ENCODE assay signal across 9 cellular contexts in genomic region chr1:201954263-201955008, GRCh38. TPM values are rescaled to one million over a fixed set of nuclear protein-coding genes. Genes with fewer than 3 reads are reported as not detected.
DNase-seq lines count a peak whose midpoint lies in the region; ATAC-seq and TF ChIP-seq lines count a peak whose summit lies in the region.
"Had no signal": no experiment of that assay in that cellular context is flagged by ENCODE, and none has a peak within 500 bp of the region (broad histone marks: within the 10 kb centered on the region; RNA-seq: fewer than 3 reads in every experiment).

No MANE protein-coding gene starts in this region.

- TF ChIP-seq CTCF in IMR-90 (conservative IDR thresholded peaks at IDR 0.05; ENCODE audit: low read depth, low read length), result no peak

- H3K4me1 ChIP-seq in IMR-90 (ENCODE audit: control insufficient read depth, insufficient read depth, low read length), result peaks cover 2% of the 10 kb centered on the region; the same call in 1 of the 2 replicates
- no peaks in the 10 kb centered on the region for H3K4me1 ChIP-seq in iPS-20b (ENCODE audit: insufficient read depth, low read length)

- DNase-seq in IMR-90 (no peak), SKM-1 treated with dmso at 0.1 percent for 144 hours (lab: John Stamatoyannopoulos, UW; ENCODE audit: unreplicated experiment) (no peak), erythroblast (lab: John Stamatoyannopoulos, UW) (no peak)
- DNase-seq in activated naive CD4-positive, alpha-beta T cell treated with anti-CD3 and anti-CD28 coated beads, Interleukin-2, amount 10 ng/mL, durations not matched to agents 7 days and 5 days, result peak; percentile 26
- DNase-seq in stimulated activated naive CD8-positive, alpha-beta T cell treated with anti-CD3 and anti-CD28 coated beads, Interleukin-15, Interleukin-2, amounts not matched to agents 100 U/mL and 50 U/mL, for 24 hours, result peak; percentile 29

- no peak; the same call in 1 of the 2 replicates for ATAC-seq in IMR-90 (ENCODE audit: low read depth)
- ATAC-seq in stimulated activated naive CD8-positive, alpha-beta T cell treated with anti-CD3 and anti-CD28 coated beads, Interleukin-15, Interleukin-2, amounts not matched to agents 100 U/mL and 50 U/mL, for 24 hours, result no peak
- ATAC-seq in GM18868 (IDR thresholded peaks at IDR 0.05; ENCODE audit: unreplicated experiment), result no peak
- no peak for ATAC-seq in HG03108 (IDR thresholded peaks at IDR 0.05; ENCODE audit: unreplicated experiment)

- H2AK5ac ChIP-seq in IMR-90 (ENCODE audit: low read depth, low read length), result peak overlapping the region; percentile 93

- H3K27ac Mint-ChIP-seq in activated naive CD4-positive, alpha-beta T cell treated with anti-CD3 and anti-CD28 coated beads, Interleukin-2, amount 10 ng/mL, durations not matched to agents 7 days and 5 days, result peak overlapping the region; percentile 91

- peak overlapping the region; percentile 58 for H3K23ac ChIP-seq in IMR-90 (ENCODE audit: low read depth, low read length)

- H2AK9ac ChIP-seq in IMR-90 (replicated peaks; ENCODE audit: low read depth, low read length, poor library complexity), result peak overlapping the region; percentile 94

- H3K18ac ChIP-seq in IMR-90 (ENCODE audit: low read depth, low read length), result no peak overlapping the region

- no peak overlapping the region for H2AFZ ChIP-seq in IMR-90 (replicated peaks; ENCODE audit: low read length, poor library complexity)

- POLR2A ChIA-PET in IMR-90 (lab: Charles Lee; ENCODE audit: unreplicated experiment), result interaction anchor here (0.6 to 0.7 kb wide), 2 partner anchors 18 to 58 kb away, joined by 4 read pairs; no protein-coding TSS in a partner anchor

- H3K14ac ChIP-seq in IMR-90 (replicated peaks; ENCODE audit: low read depth, low read length), result peak overlapping the region; percentile 81

- CTCF ChIA-PET in IMR-90 (lab: Yijun Ruan, JAX), result interaction anchor here (0.6 to 1.6 kb wide), 5 partner anchors 8 to 61 kb away, joined by 3 to 6 read pairs (median 3); partner anchors contain the start of gene LMOD1
- CTCF ChIA-PET in activated naive CD4-positive, alpha-beta T cell treated with anti-CD3 and anti-CD28 coated beads, Interleukin-2, amount 10 ng/mL, durations not matched to agents 7 days and 5 days (lab: Charles Lee), result interaction anchor here (0.7 to 4.0 kb wide), 3 partner anchors 8 to 58 kb away, joined by 4 to 15 read pairs (median 4); partner anchors contain the start of gene LMOD1

- H3K4me3 Mint-ChIP-seq in activated naive CD4-positive, alpha-beta T cell treated with anti-CD3 and anti-CD28 coated beads, Interleukin-2, amount 10 ng/mL, durations not matched to agents 7 days and 5 days, result peak overlapping the region; percentile 95

- 32% methylated on average over 8 of the region's 24 CpGs; no CpG with 5 or more reads in 1 of the 2 experiments for whole genome bisulfite sequencing in IMR-90 (ENCODE audit: extremely low coverage in 2 of 2, insufficient read length in 1 of 2), 2 experiments

- H3K36me3 Mint-ChIP-seq in activated naive CD4-positive, alpha-beta T cell treated with anti-CD3 and anti-CD28 coated beads, Interleukin-2, amount 10 ng/mL, durations not matched to agents 7 days and 5 days, result peaks cover 9% of the 10 kb centered on the region

- in situ Hi-C loops in IMR-90 (cut with MboI; ENCODE audit: low sequenced_read_pairs), result loop anchor here (25.0 kb wide), 1 partner anchor 417 kb away; the partner anchor contains the start of gene NAV1

- TF ChIP-seq POLR2A in IMR-90 (IDR thresholded peaks at IDR 0.05; ENCODE audit: low read depth, low read length) (no peak), erythroblast (IDR thresholded peaks at IDR 0.05; ENCODE audit: low read length) (no peak)

- H3K9me3 Mint-ChIP-seq in activated naive CD4-positive, alpha-beta T cell treated with anti-CD3 and anti-CD28 coated beads, Interleukin-2, amount 10 ng/mL, durations not matched to agents 7 days and 5 days, result no peaks in the 10 kb centered on the region

- H2BK120ac ChIP-seq in IMR-90 (ENCODE audit: low read depth, low read length), result peak overlapping the region; percentile 47; the same call in 1 of the 2 replicates

- peak overlapping the region; percentile 94 for H3K4ac ChIP-seq in IMR-90 (ENCODE audit: low read depth, low read length)

- peak overlapping the region; percentile 71 for H3K4me2 ChIP-seq in IMR-90 (ENCODE audit: low read depth, low read length)

- 0 out of 2 replicates have a peak overlapping the region, but pooled peaks have one; percentile 82 for H3K56ac ChIP-seq in IMR-90 (ENCODE audit: extremely low read depth, insufficient read depth, low read length)

- H3K27ac ChIP-seq in IMR-90 (ENCODE audit: insufficient read depth, low read length) (peak overlapping the region; percentile 73), iPS-20b (ENCODE audit: low read length) (peak overlapping the region; percentile 28)

- TSS peak; percentile 96 for BruUV-seq in IMR-90 (replicated peaks; lab: Mats Ljungman, UMichigan)

- H2BK15ac ChIP-seq in IMR-90 (ENCODE audit: low read depth, low read length), result peak overlapping the region; percentile 82; the same call in 1 of the 3 replicates

- H3K79me1 ChIP-seq in IMR-90 (ENCODE audit: low read depth in 1 of 2, low read length in 2 of 2), result peaks cover 8 to 25% of the 10 kb centered on the region in 2 experiments

- H2BK20ac ChIP-seq in IMR-90 (ENCODE audit: low read depth, low read length), result no peak overlapping the region

- dilution Hi-C loops in IMR-90 (cut with HindIII; ENCODE audit: low sequenced_read_pairs, unreplicated experiment), result no loop called here

- TF ChIP-seq RAD21 in IMR-90 (IDR thresholded peaks at IDR 0.05; ENCODE audit: low read length), result no peak

- peak overlapping the region; percentile 90 for H2BK5ac ChIP-seq in IMR-90 (ENCODE audit: low read depth, low read length, poor library complexity, severe bottlenecking)

- H4K20me1 ChIP-seq in IMR-90 (ENCODE audit: insufficient read depth, low read length), result no peaks in the 10 kb centered on the region

- peaks cover 17% of the 10 kb centered on the region for H3K27me3 Mint-ChIP-seq in activated naive CD4-positive, alpha-beta T cell treated with anti-CD3 and anti-CD28 coated beads, Interleukin-2, amount 10 ng/mL, durations not matched to agents 7 days and 5 days

- H3K36me3 ChIP-seq in IMR-90 (ENCODE audit: control insufficient read depth, insufficient read depth, low read length), result peaks cover 8% of the 10 kb centered on the region; the same call in 1 of the 2 replicates
- peaks cover 24% of the 10 kb centered on the region for H3K36me3 ChIP-seq in iPS-20b (ENCODE audit: insufficient read depth, low read depth, low read length)

- H3K9me3 ChIP-seq in IMR-90 (ENCODE audit: control insufficient read depth, insufficient read depth, low read length) (no peaks in the 10 kb centered on the region), iPS-20b (ENCODE audit: insufficient read depth, low read depth, low read length) (no peaks in the 10 kb centered on the region)

- H3K4me3 ChIP-seq in IMR-90 (ENCODE audit: insufficient read depth, low read depth, low read length) (peak overlapping the region; percentile 82), iPS-20b (ENCODE audit: low read length) (peak overlapping the region; percentile 98)

- H4K5ac ChIP-seq in IMR-90 (ENCODE audit: low read depth, low read length), result peak overlapping the region; percentile 66

- H3K27me3 ChIP-seq in IMR-90 (ENCODE audit: control insufficient read depth, insufficient read depth, low read length) (no peaks in the 10 kb centered on the region), iPS-20b (ENCODE audit: insufficient read depth, low read length) (no peaks in the 10 kb centered on the region)

- H4K8ac ChIP-seq in IMR-90 (ENCODE audit: low read depth in 2 of 2, low read length in 2 of 2), result peak overlapping the region; percentile 88 to 95

- peaks cover 3% of the 10 kb centered on the region for H3K9me1 ChIP-seq in IMR-90 (ENCODE audit: insufficient read depth, low read length)

- H3K9ac ChIP-seq in IMR-90 (ENCODE audit: low read depth, low read length) (peak overlapping the region; percentile 78), iPS-20b (ENCODE audit: low read depth, low read length) (peak overlapping the region; percentile 94)

- peak overlapping the region; percentile 83 for H4K91ac ChIP-seq in IMR-90 (ENCODE audit: insufficient read depth, low read depth, low read length)

- intact Hi-C loops in IMR-90 (cut with micrococcal nuclease), result loop anchor here (1.0 kb wide), 1 partner anchor 58 kb away; no protein-coding TSS in a partner anchor

- H3K4me1 Mint-ChIP-seq in activated naive CD4-positive, alpha-beta T cell treated with anti-CD3 and anti-CD28 coated beads, Interleukin-2, amount 10 ng/mL, durations not matched to agents 7 days and 5 days, result peaks cover 24% of the 10 kb centered on the region

TF ChIP-seq in IMR-90, 13 proteins besides CTCF, POLR2A, EP300 and RAD21:
- TF ChIP-seq NFE2L2 (IDR thresholded peaks at IDR 0.05; ENCODE audit: low read depth, low read length) (no peak), BHLHE40 (IDR thresholded peaks at IDR 0.05; ENCODE audit: low read depth, low read length) (no peak), MAFK (IDR thresholded peaks at IDR 0.05; ENCODE audit: low read depth, low read length) (no peak)

RNA-seq across cellular contexts. Expression of gene TIMM17A, which starts 0.9 kb away (rescaled TPM):
- 87.3 and 114 TPM in 2 replicates for total RNA-seq in IMR-90 (2012; rRNA removed)
- 66.4 and 80.4 TPM in 2 replicates for polyA plus RNA-seq in IMR-90 (2012; rRNA removed)
- 12.3 and 24.1 TPM in 2 replicates for polyA plus RNA-seq in IMR-90 (2012; cell fraction: cytosol; rRNA removed)
- polyA plus RNA-seq in IMR-90 (2012; cell fraction: nucleus; rRNA removed; ENCODE audit: low replicate concordance), result 11.6 and 52.0 TPM in 2 replicates

RNA-seq across cellular contexts. Expression of gene LMOD1, which starts 8.1 kb away (rescaled TPM):
- total RNA-seq in IMR-90 (2012; rRNA removed), result 44.4 and 53.2 TPM in 2 replicates
- polyA plus RNA-seq in IMR-90 (2012; rRNA removed), result 48.6 and 51.7 TPM in 2 replicates
- polyA plus RNA-seq in IMR-90 (2012; cell fraction: cytosol; rRNA removed), result 25.9 and 44.1 TPM in 2 replicates
- polyA plus RNA-seq in IMR-90 (2012; cell fraction: nucleus; rRNA removed; ENCODE audit: low replicate concordance), result 52.3 and 60.1 TPM in 2 replicates
- total RNA-seq: activated CD8-positive, alpha-beta memory T cell treated with anti-CD3 and anti-CD28 coated beads for 36 hours had no signal

RNA-seq across cellular contexts. Expression of gene RNPEP, which starts 28.0 kb away (rescaled TPM):
- 39.7 and 49.8 TPM in 2 replicates for total RNA-seq in IMR-90 (2012; rRNA removed)
- 57.3 and 75.4 TPM in 2 replicates for polyA plus RNA-seq in IMR-90 (2012; rRNA removed)
- 51.9 and 58.2 TPM in 2 replicates for polyA plus RNA-seq in IMR-90 (2012; cell fraction: cytosol; rRNA removed)
- 61.4 and 80.2 TPM in 2 replicates for polyA plus RNA-seq in IMR-90 (2012; cell fraction: nucleus; rRNA removed; ENCODE audit: low replicate concordance)

RNA-seq across cellular contexts. Expression of gene ELF3, which starts 56.0 kb away (rescaled TPM):
- total RNA-seq in IMR-90 (2012; rRNA removed), result under 0.01 TPM in 1 of 2 replicates, not detected in the other
- polyA plus RNA-seq in IMR-90 (2012; rRNA removed), result 0.19 and 0.38 TPM in 2 replicates
- polyA plus RNA-seq in IMR-90 (2012; cell fraction: cytosol; rRNA removed), result 0.02 and 0.11 TPM in 2 replicates
- polyA plus RNA-seq in IMR-90 (2012; cell fraction: nucleus; rRNA removed; ENCODE audit: low replicate concordance), result 1.3 and 7.4 TPM in 2 replicates

Comparison
In these comparisons a context has a peak if more than half of its experiments do, and no peak if none do; other contexts are left out.
1. DNase-seq: peak in activated naive CD4-positive, alpha-beta T cell treated with anti-CD3 and anti-CD28 coated beads, Interleukin-2, amount 10 ng/mL, durations not matched to agents 7 days and 5 days (single experiment) and stimulated activated naive CD8-positive, alpha-beta T cell treated with anti-CD3 and anti-CD28 coated beads, Interleukin-15, Interleukin-2, amounts not matched to agents 100 U/mL and 50 U/mL, for 24 hours (single experiment); none in IMR-90 (single experiment), SKM-1 treated with dmso at 0.1 percent for 144 hours (single experiment) and erythroblast (0 of 2).